ENCODE assay signal across 1 cellular context in the genomic region with DNA sequence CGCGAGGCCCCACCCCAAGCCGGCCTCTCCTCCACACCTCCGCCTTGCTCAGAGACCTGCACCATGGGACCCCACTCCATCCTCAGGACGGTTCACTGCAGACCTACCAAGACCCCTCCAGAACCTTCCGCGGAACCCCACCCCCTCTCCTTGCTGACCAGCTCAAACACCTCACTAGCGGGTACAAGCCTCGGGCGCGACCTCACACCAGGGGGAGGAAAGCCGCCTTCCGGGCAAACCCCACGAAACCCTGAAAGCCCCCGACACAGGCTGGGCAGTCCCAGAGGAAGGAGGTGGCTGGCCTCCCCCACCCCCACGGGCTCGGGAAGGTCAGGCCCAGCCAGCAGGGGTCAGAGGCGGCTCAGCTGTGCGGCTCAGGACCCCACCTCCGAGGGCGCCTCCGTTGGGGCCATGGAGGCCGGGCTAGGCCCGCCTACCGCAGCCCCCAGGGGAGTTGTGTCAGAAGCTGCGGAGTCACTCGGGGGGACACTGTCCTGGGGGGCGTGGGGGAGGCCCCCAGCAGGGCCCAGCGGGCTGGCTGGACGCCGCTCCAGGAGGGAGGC.
TF ChIP-seq lines count a peak whose summit lies in the region.

No MANE protein-coding gene starts in this region.

TF ChIP-seq in HEK293T, 16 proteins besides CTCF, POLR2A, EP300 and RAD21 (continued from another document):
- TF ChIP-seq, protein P1, sequence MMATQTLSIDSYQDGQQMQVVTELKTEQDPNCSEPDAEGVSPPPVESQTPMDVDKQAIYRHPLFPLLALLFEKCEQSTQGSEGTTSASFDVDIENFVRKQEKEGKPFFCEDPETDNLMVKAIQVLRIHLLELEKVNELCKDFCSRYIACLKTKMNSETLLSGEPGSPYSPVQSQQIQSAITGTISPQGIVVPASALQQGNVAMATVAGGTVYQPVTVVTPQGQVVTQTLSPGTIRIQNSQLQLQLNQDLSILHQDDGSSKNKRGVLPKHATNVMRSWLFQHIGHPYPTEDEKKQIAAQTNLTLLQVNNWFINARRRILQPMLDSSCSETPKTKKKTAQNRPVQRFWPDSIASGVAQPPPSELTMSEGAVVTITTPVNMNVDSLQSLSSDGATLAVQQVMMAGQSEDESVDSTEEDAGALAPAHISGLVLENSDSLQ (IDR thresholded peaks at IDR 0.05), result no peak
- TF ChIP-seq BHLHE40 (IDR thresholded peaks at IDR 0.05; ENCODE audit: borderline replicate concordance), result no peak
